ENCODE assay signal across 9 cellular contexts in genomic region chr5:178232920-178233429, GRCh38. TPM values are rescaled to one million over a fixed set of nuclear protein-coding genes. Genes with fewer than 3 reads are reported as not detected.
A peak's percentile ranks its signal among the peaks of the same experiment; 100 is the strongest.
DNase-seq lines count a peak whose midpoint lies in the region; ATAC-seq, FAIRE-seq and TF ChIP-seq lines count a peak whose summit lies in the region.
"Had no signal": no experiment of that assay in that cellular context is flagged by ENCODE, and none has a peak within 500 bp of the region (broad histone marks: within the 10 kb centered on the region; RNA-seq: fewer than 3 reads in every experiment).

No MANE protein-coding gene starts in this region.

- peak overlapping the region; percentile 96 for H3K14ac ChIP-seq in trophoblast cell (ENCODE audit: low read length)

- POLR2A ChIA-PET in endothelial cell of umbilical vein (lab: Charles Lee): no interaction called here

- TF ChIP-seq POLR2A in NB4 (IDR thresholded peaks at IDR 0.05; ENCODE audit: extremely low read depth, insufficient read length) (no peak), endothelial cell of umbilical vein (IDR thresholded peaks at IDR 0.05; ENCODE audit: low read depth, low read length) (no peak)

- H3K9ac ChIP-seq in endothelial cell of umbilical vein (replicated peaks; ENCODE audit: extremely low read depth, insufficient read depth, low read length): peak overlapping the region; percentile 82
- no peak overlapping the region for H3K9ac ChIP-seq in trophoblast cell (ENCODE audit: low read length)

- H4K20me1 ChIP-seq in endothelial cell of umbilical vein (replicated peaks; ENCODE audit: control insufficient read depth, extremely low read depth, insufficient read depth, low read length): no peaks in the 10 kb centered on the region

- peak overlapping the region; percentile 79 for H3K4me3 ChIP-seq in GM12865 (ENCODE audit: low read depth, low read length)
- H3K4me3 ChIP-seq in NB4 (ENCODE audit: low read depth, low read length): peak overlapping the region; percentile 91
- peak overlapping the region in 2 of 3 experiments; percentile 65 to 90 for H3K4me3 ChIP-seq in endothelial cell of umbilical vein (replicated peaks in 1 of 3; ENCODE audit: insufficient read depth in 1 of 3, low read depth in 1 of 3, low read length in 3 of 3)
- H3K4me3 ChIP-seq in trophoblast cell (ENCODE audit: low read depth, low read length): peak overlapping the region; percentile 86

- FAIRE-seq in endothelial cell of umbilical vein (lab: Jason Lieb, UNC): peak; percentile 8

- no CpG with 5 or more reads among the region's 11 CpGs for WGBS in trophoblast cell (ENCODE audit: extremely low coverage, insufficient coverage, insufficient read length)

- dilution Hi-C loops in endothelial cell of umbilical vein (cut with MboI; ENCODE audit: extremely low pct_ligation_motif_present, low sequenced_read_pairs): no loop called here

- H3K27ac ChIP-seq in endothelial cell of umbilical vein (ENCODE audit: insufficient read depth, low read depth, low read length): no peak overlapping the region
- no peak overlapping the region for H3K27ac ChIP-seq in trophoblast cell (ENCODE audit: low read depth, low read length)

- DNase-seq in GM12865 (ENCODE audit: low read depth) (no peak), NB4 (ENCODE audit: low read depth) (no peak), endothelial cell of umbilical vein (ENCODE audit: low read depth, low spot score) (no peak), trophoblast cell (no peak), NCI-H526 (lab: John Stamatoyannopoulos, UW) (no peak), DMS153 (lab: John Stamatoyannopoulos, UW) (no peak)

- peak overlapping the region; percentile 94 for H4K12ac ChIP-seq in trophoblast cell (ENCODE audit: low read depth, low read length)

- peak overlapping the region; percentile 81 for H2AFZ ChIP-seq in endothelial cell of umbilical vein (ENCODE audit: low read depth, low read length)
- H2AFZ ChIP-seq in trophoblast cell (ENCODE audit: insufficient read depth, low read length, poor library complexity): peak overlapping the region; percentile 97

- peak overlapping the region; percentile 95 for H4K91ac ChIP-seq in trophoblast cell (ENCODE audit: low read depth, low read length)

- ATAC-seq in GM21528 (IDR thresholded peaks at IDR 0.05; ENCODE audit: low FRiP score, unreplicated experiment) (no peak), GM19463 (IDR thresholded peaks at IDR 0.05; ENCODE audit: unreplicated experiment) (no peak)

- TF ChIP-seq CTCF in GM12865 (IDR thresholded peaks at IDR 0.05; ENCODE audit: insufficient read depth, low read depth, low read length, missing control alignments) (no peak), NB4 (IDR thresholded peaks at IDR 0.05; ENCODE audit: low read depth, low read length) (no peak), endothelial cell of umbilical vein (IDR thresholded peaks at IDR 0.05; ENCODE audit: extremely low read depth in 1 of 2, insufficient read depth in 1 of 2, low read depth in 1 of 2, low read length in 2 of 2) (no peak)

- H2AK5ac ChIP-seq in trophoblast cell (ENCODE audit: low read length): peak overlapping the region; percentile 34

- peaks cover 9% of the 10 kb centered on the region for H3K79me1 ChIP-seq in trophoblast cell (ENCODE audit: low read length)

- H3K79me2 ChIP-seq in endothelial cell of umbilical vein (ENCODE audit: control insufficient read depth, insufficient read depth, low read length) (peaks cover 33% of the 10 kb centered on the region), trophoblast cell (ENCODE audit: control insufficient read depth, insufficient read depth, low read length, poor library complexity) (peaks cover 9% of the 10 kb centered on the region)

- peaks cover 8 to 11% of the 10 kb centered on the region in 2 experiments for H3K36me3 ChIP-seq in endothelial cell of umbilical vein (ENCODE audit: control insufficient read depth in 2 of 2, extremely low read depth in 1 of 2, insufficient read depth in 2 of 2, low read length in 2 of 2)
- H3K36me3 ChIP-seq in trophoblast cell (ENCODE audit: control insufficient read depth in 1 of 2, insufficient read depth in 2 of 2, low read length in 2 of 2): peaks cover 18 to 27% of the 10 kb centered on the region in 2 experiments

- H2BK5ac ChIP-seq in trophoblast cell (ENCODE audit: low read depth, low read length, poor library complexity): peak overlapping the region; percentile 12

- CTCF ChIA-PET in endothelial cell of umbilical vein (lab: Charles Lee): no interaction called here

- peak overlapping the region; percentile 16 for H3K18ac ChIP-seq in trophoblast cell (ENCODE audit: low read length)

- BruUV-seq in endothelial cell of umbilical vein (replicated peaks; lab: Mats Ljungman, UMichigan): no TSS peak

- H4K8ac ChIP-seq in trophoblast cell (ENCODE audit: low read depth, low read length): peak overlapping the region; percentile 97

- intact Hi-C loops in endothelial cell of umbilical vein (cut with micrococcal nuclease): loop anchor here (2.0 kb wide), 1 partner anchor 28 kb away; the partner anchor contains the start of gene HNRNPAB

- no peaks in the 10 kb centered on the region for H3K9me1 ChIP-seq in endothelial cell of umbilical vein (replicated peaks; ENCODE audit: control insufficient read depth, extremely low read depth, insufficient read depth, low read length)

- H3K27me3 ChIP-seq in endothelial cell of umbilical vein (ENCODE audit: control insufficient read depth in 2 of 2, insufficient read depth in 2 of 2, low read length in 2 of 2) (no peaks in the 10 kb centered on the region), trophoblast cell (ENCODE audit: insufficient read depth, low read length) (no peaks in the 10 kb centered on the region)

- peak overlapping the region; percentile 32 for H2BK120ac ChIP-seq in trophoblast cell (ENCODE audit: insufficient read depth, low read length, poor library complexity)

- peak overlapping the region; percentile 55 for H2BK12ac ChIP-seq in trophoblast cell (ENCODE audit: low read length)

- peak overlapping the region; percentile 35 for H3K4me2 ChIP-seq in endothelial cell of umbilical vein (ENCODE audit: insufficient read depth, low read length)
- H3K4me2 ChIP-seq in trophoblast cell (ENCODE audit: low read length): peak overlapping the region; percentile 76

- peaks cover 16% of the 10 kb centered on the region for H3K4me1 ChIP-seq in endothelial cell of umbilical vein (ENCODE audit: control insufficient read depth, extremely low read depth, insufficient read depth, low read length)
- H3K4me1 ChIP-seq in trophoblast cell (ENCODE audit: control insufficient read depth in 1 of 2, insufficient read depth in 2 of 2, low read length in 2 of 2): peaks cover 11 to 13% of the 10 kb centered on the region in 2 experiments

- no peaks in the 10 kb centered on the region for H3K9me3 ChIP-seq in endothelial cell of umbilical vein (replicated peaks; ENCODE audit: control insufficient read depth, insufficient read depth, low read length)
- no peaks in the 10 kb centered on the region for H3K9me3 ChIP-seq in trophoblast cell (ENCODE audit: insufficient read depth, low read depth, low read length)

- peak overlapping the region; percentile 34 for H3K4ac ChIP-seq in trophoblast cell (ENCODE audit: low read depth, low read length)

- no peak overlapping the region for H3K23ac ChIP-seq in trophoblast cell (ENCODE audit: low read length)

TF ChIP-seq in endothelial cell of umbilical vein, 7 proteins besides CTCF, POLR2A, EP300 and RAD21:
- TF ChIP-seq POLR2AphosphoS5 (IDR thresholded peaks at IDR 0.05; ENCODE audit: insufficient read depth, low read depth, low read length): no peak
TF ChIP-seq in endothelial cell of umbilical vein: peak in this region for 0.

RNA-seq across cellular contexts. Expression of gene PHYKPL, which starts 0.4 kb away (rescaled TPM):
- 80.5 and 81.7 TPM in 2 replicates for total RNA-seq in endothelial cell of umbilical vein
- polyA plus RNA-seq in endothelial cell of umbilical vein: 71.7 and 75.8 TPM in 2 replicates
- 31.6 and 41.7 TPM in 2 replicates for polyA plus RNA-seq in endothelial cell of umbilical vein (2011; cell fraction: cytosol; rRNA removed)
- 258 and 286 TPM in 2 replicates for polyA plus RNA-seq in endothelial cell of umbilical vein (2011; cell fraction: nucleus; rRNA removed)
- 24.8 and 26.6 TPM in 2 replicates for polyA plus RNA-seq in endothelial cell of umbilical vein (2012)
- polyA minus RNA-seq in endothelial cell of umbilical vein: 115 and 128 TPM in 2 replicates
- polyA minus RNA-seq in endothelial cell of umbilical vein (2011; cell fraction: cytosol; rRNA and poly(A)+ RNA removed): 19.8 TPM
- polyA minus RNA-seq in endothelial cell of umbilical vein (2011; cell fraction: nucleus; rRNA and poly(A)+ RNA removed): 142 and 159 TPM in 2 replicates
- polyA plus RNA-seq in trophoblast cell (2013): 12.4 and 12.8 TPM in 2 replicates

RNA-seq across cellular contexts. Expression of gene HNRNPAB, which starts 28.6 kb away (rescaled TPM):
- total RNA-seq in endothelial cell of umbilical vein: 309 and 310 TPM in 2 replicates
- polyA plus RNA-seq in endothelial cell of umbilical vein: 165 and 207 TPM in 2 replicates
- 155 and 191 TPM in 2 replicates for polyA plus RNA-seq in endothelial cell of umbilical vein (2011; cell fraction: cytosol; rRNA removed)
- 103 and 152 TPM in 2 replicates for polyA plus RNA-seq in endothelial cell of umbilical vein (2011; cell fraction: nucleus; rRNA removed)
- polyA plus RNA-seq in endothelial cell of umbilical vein (2012): 163 and 250 TPM in 2 replicates
- polyA minus RNA-seq in endothelial cell of umbilical vein: 77.1 and 81.4 TPM in 2 replicates
- polyA minus RNA-seq in endothelial cell of umbilical vein (2011; cell fraction: cytosol; rRNA and poly(A)+ RNA removed): 90.1 TPM
- polyA minus RNA-seq in endothelial cell of umbilical vein (2011; cell fraction: nucleus; rRNA and poly(A)+ RNA removed): 32.1 and 36.1 TPM in 2 replicates
- polyA plus RNA-seq in trophoblast cell (2013): 170 and 172 TPM in 2 replicates

RNA-seq across cellular contexts. Expression of gene GMCL2, which starts 45.8 kb away (rescaled TPM):
- total RNA-seq in endothelial cell of umbilical vein: not detected in 2 replicates
- polyA plus RNA-seq in endothelial cell of umbilical vein: not detected in 2 replicates
- polyA plus RNA-seq in endothelial cell of umbilical vein (2011; cell fraction: cytosol; rRNA removed): not detected in 2 replicates
- not detected in 2 replicates for polyA plus RNA-seq in endothelial cell of umbilical vein (2011; cell fraction: nucleus; rRNA removed)
- polyA plus RNA-seq in endothelial cell of umbilical vein (2012): not detected in 2 replicates
- not detected in 2 replicates for polyA minus RNA-seq in endothelial cell of umbilical vein
- polyA minus RNA-seq in endothelial cell of umbilical vein (2011; cell fraction: cytosol; rRNA and poly(A)+ RNA removed): not detected
- not detected in 2 replicates for polyA minus RNA-seq in endothelial cell of umbilical vein (2011; cell fraction: nucleus; rRNA and poly(A)+ RNA removed)
- polyA plus RNA-seq in trophoblast cell (2013): not detected in 2 replicates
- total RNA-seq: LHCN-M2 had no signal
